In the genomic region with DNA sequence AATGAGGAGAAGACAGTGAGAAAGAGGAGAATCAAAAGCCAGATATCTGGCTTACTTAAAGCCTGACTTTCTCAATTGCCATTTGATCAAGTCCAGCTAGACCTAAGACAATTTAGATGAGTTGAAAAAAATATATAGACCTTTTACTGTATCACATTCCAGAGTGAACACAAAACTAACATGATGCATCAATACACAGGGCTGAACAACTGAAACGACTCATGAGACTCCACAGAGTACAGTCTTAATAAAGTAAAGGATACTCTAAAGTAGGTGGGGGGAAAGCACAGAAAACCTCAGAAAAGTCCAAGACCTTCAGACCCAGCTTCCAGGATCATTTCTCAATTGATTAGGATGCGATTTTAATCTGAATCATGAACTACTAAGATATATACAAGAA, we compare ENCODE assay signal across 23 cellular contexts.
"Had no signal": no experiment of that assay in that cellular context is flagged by ENCODE, and none has a peak within 500 bp of the region (broad histone marks: within the 10 kb centered on the region; RNA-seq: fewer than 3 reads in every experiment).

No MANE protein-coding gene starts in this region.

- ATAC-seq: gastrocnemius medialis; left cardiac atrium; naive thymus-derived CD4-positive, alpha-beta T cell; psoas muscle; right cardiac atrium; stimulated activated naive B cell treated with anti-CD40 and anti-IgM and Interleukin-4, amounts not matched to agents 10 μg/mL and 1 μg/mL and 100 μg/mL, for 72 hours; upper lobe of right lung had no signal

- H3K4me1 ChIP-seq: left lung, psoas muscle, uterus had no signal

- H3K27ac ChIP-seq: coronary artery, gastrocnemius medialis, left lung, psoas muscle, sigmoid colon, spleen, thoracic aorta, transverse colon, upper lobe of right lung, uterus had no signal

- H3K36me3 ChIP-seq: gastrocnemius medialis, left lung, sigmoid colon, spleen, thoracic aorta, transverse colon, upper lobe of right lung, uterus had no signal

- DNase-seq: dermis blood vessel endothelial cell; effector memory CD4-positive, alpha-beta T cell; gastrocnemius medialis; head of caudate nucleus; left cardiac atrium; left lung; mesendoderm; midbrain; naive thymus-derived CD4-positive, alpha-beta T cell; nephron progenitor cell; nucleus accumbens; posterior cingulate gyrus; psoas muscle; right cardiac atrium; sigmoid colon; spleen; stimulated activated CD4-positive, alpha-beta T cell treated with anti-CD3 and anti-CD28 coated beads, Interleukin-4, amount 100 ng/mL, for 4 hours; stimulated activated naive B cell treated with anti-CD40 and anti-IgM and Interleukin-4, amounts not matched to agents 10 μg/mL and 1 μg/mL and 100 μg/mL, for 72 hours; transverse colon; upper lobe of right lung; uterus had no signal

- H3K9me3 ChIP-seq: gastrocnemius medialis, left lung, psoas muscle, sigmoid colon, spleen, thoracic aorta, transverse colon, upper lobe of right lung, uterus had no signal

- H3K4me3 ChIP-seq: coronary artery, gastrocnemius medialis, left lung, psoas muscle, sigmoid colon, spleen, thoracic aorta, transverse colon, upper lobe of right lung, uterus had no signal

- H3K27me3 ChIP-seq: gastrocnemius medialis, left lung, spleen, transverse colon, upper lobe of right lung, uterus had no signal
